1 cellular context compared by ENCODE assay signal in the genomic region with DNA sequence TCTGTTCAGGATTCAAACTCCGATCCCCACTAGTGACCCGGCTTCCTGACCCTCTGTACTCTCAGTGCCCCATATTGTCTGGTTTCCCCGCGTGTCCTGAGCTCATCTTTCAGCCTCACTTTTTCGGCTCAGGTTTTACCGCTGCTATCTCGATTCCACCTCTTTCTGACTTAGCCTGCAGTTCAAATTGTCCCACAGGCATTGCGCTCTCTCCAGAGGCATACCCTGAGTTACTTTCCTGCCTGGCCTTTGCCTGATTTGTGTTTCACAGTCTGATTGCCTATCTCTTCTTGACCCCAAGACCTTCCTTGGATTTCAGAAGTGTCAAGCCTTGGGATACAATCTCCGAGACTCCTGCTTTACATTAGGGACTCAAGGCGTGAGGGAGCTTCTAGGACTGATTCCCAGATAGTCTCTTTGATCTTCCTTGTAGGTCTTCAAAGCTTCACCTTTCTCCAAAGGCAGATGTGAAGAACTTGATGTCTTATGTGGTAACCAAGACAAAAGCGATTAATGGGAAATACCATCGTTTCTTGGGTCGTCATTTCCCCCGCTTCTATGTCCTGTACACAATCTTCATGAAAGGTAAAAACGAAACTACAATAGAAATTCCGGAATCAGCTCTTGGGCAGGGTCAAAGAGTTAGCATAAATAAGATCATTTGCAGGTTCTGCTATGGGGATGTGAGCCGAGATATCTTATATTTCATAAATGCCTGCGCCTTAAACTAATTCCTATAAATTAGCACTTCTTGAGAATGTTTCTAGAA.
TF ChIP-seq lines count a peak whose summit lies in the region.

No MANE protein-coding gene starts in this region.

TF ChIP-seq in K562, 482 proteins besides CTCF, POLR2A, EP300 and RAD21:
- TF ChIP-seq SMAD4 (CRISPR knock-in tag; conservative IDR thresholded peaks at IDR 0.05), result 0 out of 2 replicates have a peak, but pooled peaks have one; percentile 19
- TF ChIP-seq HBP1 (CRISPR knock-in tag; IDR thresholded peaks at IDR 0.05), result 0 out of 2 replicates have a peak, but pooled peaks have one; percentile 47
- TF ChIP-seq, protein P1, sequence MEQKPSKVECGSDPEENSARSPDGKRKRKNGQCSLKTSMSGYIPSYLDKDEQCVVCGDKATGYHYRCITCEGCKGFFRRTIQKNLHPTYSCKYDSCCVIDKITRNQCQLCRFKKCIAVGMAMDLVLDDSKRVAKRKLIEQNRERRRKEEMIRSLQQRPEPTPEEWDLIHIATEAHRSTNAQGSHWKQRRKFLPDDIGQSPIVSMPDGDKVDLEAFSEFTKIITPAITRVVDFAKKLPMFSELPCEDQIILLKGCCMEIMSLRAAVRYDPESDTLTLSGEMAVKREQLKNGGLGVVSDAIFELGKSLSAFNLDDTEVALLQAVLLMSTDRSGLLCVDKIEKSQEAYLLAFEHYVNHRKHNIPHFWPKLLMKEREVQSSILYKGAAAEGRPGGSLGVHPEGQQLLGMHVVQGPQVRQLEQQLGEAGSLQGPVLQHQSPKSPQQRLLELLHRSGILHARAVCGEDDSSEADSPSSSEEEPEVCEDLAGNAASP (IDR thresholded peaks at IDR 0.05), result no peak
- TF ChIP-seq, protein P2, sequence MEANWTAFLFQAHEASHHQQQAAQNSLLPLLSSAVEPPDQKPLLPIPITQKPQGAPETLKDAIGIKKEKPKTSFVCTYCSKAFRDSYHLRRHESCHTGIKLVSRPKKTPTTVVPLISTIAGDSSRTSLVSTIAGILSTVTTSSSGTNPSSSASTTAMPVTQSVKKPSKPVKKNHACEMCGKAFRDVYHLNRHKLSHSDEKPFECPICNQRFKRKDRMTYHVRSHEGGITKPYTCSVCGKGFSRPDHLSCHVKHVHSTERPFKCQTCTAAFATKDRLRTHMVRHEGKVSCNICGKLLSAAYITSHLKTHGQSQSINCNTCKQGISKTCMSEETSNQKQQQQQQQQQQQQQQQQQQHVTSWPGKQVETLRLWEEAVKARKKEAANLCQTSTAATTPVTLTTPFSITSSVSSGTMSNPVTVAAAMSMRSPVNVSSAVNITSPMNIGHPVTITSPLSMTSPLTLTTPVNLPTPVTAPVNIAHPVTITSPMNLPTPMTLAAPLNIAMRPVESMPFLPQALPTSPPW (CRISPR knock-in tag; IDR thresholded peaks at IDR 0.05), result peak; percentile 7; the same call in 1 of the 2 replicates
- 0 out of 2 replicates have a peak, but pooled peaks have one; percentile 23 for TF ChIP-seq ELF4 (CRISPR knock-in tag; IDR thresholded peaks at IDR 0.05)
- no peak for TF ChIP-seq MAZ (CRISPR knock-in tag; conservative IDR thresholded peaks at IDR 0.05 in 1 of 2, IDR thresholded peaks at IDR 0.05 in 1 of 2)
- no peak for TF ChIP-seq ESRRA (IDR thresholded peaks at IDR 0.05; ENCODE audit: borderline replicate concordance, low read depth)
- TF ChIP-seq OTX1 (CRISPR knock-in tag; IDR thresholded peaks at IDR 0.05), result no peak
- no peak for TF ChIP-seq KDM5B (IDR thresholded peaks at IDR 0.05; ENCODE audit: insufficient replicate concordance, low read depth, low read length)
- 0 out of 2 replicates have a peak, but pooled peaks have one; percentile 27 for TF ChIP-seq ZNF134 (CRISPR knock-in tag; conservative IDR thresholded peaks at IDR 0.05)
- TF ChIP-seq NR2C2 (CRISPR knock-in tag; IDR thresholded peaks at IDR 0.05), result no peak
- peak; percentile 80 for TF ChIP-seq NR2C2 (tag; IDR thresholded peaks at IDR 0.05)
- TF ChIP-seq UBTF (IDR thresholded peaks at IDR 0.05; ENCODE audit: borderline replicate concordance in 1 of 2, low read depth in 2 of 2, low read length in 2 of 2), result 0 out of 4 replicates have a peak, but pooled peaks of 1 of the 2 experiments have one; percentile 31
- TF ChIP-seq, protein P3, sequence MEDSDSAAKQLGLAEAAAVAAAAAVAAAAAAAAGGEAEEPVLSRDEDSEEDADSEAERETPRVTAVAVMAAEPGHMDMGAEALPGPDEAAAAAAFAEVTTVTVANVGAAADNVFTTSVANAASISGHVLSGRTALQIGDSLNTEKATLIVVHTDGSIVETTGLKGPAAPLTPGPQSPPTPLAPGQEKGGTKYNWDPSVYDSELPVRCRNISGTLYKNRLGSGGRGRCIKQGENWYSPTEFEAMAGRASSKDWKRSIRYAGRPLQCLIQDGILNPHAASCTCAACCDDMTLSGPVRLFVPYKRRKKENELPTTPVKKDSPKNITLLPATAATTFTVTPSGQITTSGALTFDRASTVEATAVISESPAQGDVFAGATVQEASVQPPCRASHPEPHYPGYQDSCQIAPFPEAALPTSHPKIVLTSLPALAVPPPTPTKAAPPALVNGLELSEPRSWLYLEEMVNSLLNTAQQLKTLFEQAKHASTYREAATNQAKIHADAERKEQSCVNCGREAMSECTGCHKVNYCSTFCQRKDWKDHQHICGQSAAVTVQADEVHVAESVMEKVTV (CRISPR knock-in tag; IDR thresholded peaks at IDR 0.05), result 0 out of 2 replicates have a peak, but pooled peaks have one; percentile 7
- TF ChIP-seq BRD4 (IDR thresholded peaks at IDR 0.05), result 0 out of 2 replicates have a peak, but pooled peaks have one; percentile 11
- TF ChIP-seq AFF1 (IDR thresholded peaks at IDR 0.05; ENCODE audit: low read depth in 1 of 2, partially characterized antibody in 2 of 2), result peak in 1 of 2 experiments; percentile 25
- TF ChIP-seq, protein P4, sequence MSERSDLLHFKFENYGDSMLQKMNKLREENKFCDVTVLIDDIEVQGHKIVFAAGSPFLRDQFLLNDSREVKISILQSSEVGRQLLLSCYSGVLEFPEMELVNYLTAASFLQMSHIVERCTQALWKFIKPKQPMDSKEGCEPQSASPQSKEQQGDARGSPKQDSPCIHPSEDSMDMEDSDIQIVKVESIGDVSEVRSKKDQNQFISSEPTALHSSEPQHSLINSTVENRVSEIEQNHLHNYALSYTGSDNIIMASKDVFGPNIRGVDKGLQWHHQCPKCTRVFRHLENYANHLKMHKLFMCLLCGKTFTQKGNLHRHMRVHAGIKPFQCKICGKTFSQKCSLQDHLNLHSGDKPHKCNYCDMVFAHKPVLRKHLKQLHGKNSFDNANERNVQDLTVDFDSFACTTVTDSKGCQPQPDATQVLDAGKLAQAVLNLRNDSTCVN (CRISPR knock-in tag; IDR thresholded peaks at IDR 0.05), result 0 out of 2 replicates have a peak, but pooled peaks have one; percentile 36
- TF ChIP-seq ZNF12 (CRISPR knock-in tag; IDR thresholded peaks at IDR 0.05), result no peak
- 0 out of 2 replicates have a peak, but pooled peaks have one; percentile 44 for TF ChIP-seq ZNF695 (CRISPR knock-in tag; IDR thresholded peaks at IDR 0.05)
- TF ChIP-seq TARDBP (IDR thresholded peaks at IDR 0.05), result no peak
- TF ChIP-seq NFYB (IDR thresholded peaks at IDR 0.05; ENCODE audit: extremely low read depth, insufficient read length), result no peak
- no peak for TF ChIP-seq FOXK1 (CRISPR knock-in tag; IDR thresholded peaks at IDR 0.05; ENCODE audit: borderline replicate concordance)
- TF ChIP-seq, protein P5, sequence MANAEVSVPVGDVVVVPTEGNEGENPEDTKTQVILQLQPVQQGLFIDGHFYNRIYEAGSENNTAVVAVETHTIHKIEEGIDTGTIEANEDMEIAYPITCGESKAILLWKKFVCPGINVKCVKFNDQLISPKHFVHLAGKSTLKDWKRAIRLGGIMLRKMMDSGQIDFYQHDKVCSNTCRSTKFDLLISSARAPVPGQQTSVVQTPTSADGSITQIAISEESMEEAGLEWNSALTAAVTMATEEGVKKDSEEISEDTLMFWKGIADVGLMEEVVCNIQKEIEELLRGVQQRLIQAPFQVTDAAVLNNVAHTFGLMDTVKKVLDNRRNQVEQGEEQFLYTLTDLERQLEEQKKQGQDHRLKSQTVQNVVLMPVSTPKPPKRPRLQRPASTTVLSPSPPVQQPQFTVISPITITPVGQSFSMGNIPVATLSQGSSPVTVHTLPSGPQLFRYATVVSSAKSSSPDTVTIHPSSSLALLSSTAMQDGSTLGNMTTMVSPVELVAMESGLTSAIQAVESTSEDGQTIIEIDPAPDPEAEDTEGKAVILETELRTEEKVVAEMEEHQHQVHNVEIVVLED (CRISPR knock-in tag; IDR thresholded peaks at IDR 0.05), result no peak
- no peak for TF ChIP-seq NELFE (IDR thresholded peaks at IDR 0.05; ENCODE audit: insufficient read depth, insufficient read length)
- no peak for TF ChIP-seq ZC3H11A (IDR thresholded peaks at IDR 0.05; ENCODE audit: low read depth, low read length)
- TF ChIP-seq BCLAF1 (IDR thresholded peaks at IDR 0.05; ENCODE audit: borderline replicate concordance in 1 of 2, control insufficient read depth in 1 of 2, low read depth in 2 of 2, low read length in 1 of 2), result peak in 1 of 2 experiments; percentile 32; a peak in 1 of 4 replicates
- 0 out of 2 replicates have a peak, but pooled peaks have one; percentile 31 for TF ChIP-seq LEF1 (IDR thresholded peaks at IDR 0.05)
- peak; percentile 68 for TF ChIP-seq CHD1 (IDR thresholded peaks at IDR 0.05; ENCODE audit: low read length)
- TF ChIP-seq BACH1 (tag; IDR thresholded peaks at IDR 0.05), result no peak
- peak in 1 of 2 experiments; percentile 14; a peak in 1 of 4 replicates for TF ChIP-seq TEAD1 (CRISPR knock-in tag; IDR thresholded peaks at IDR 0.05)
- 0 out of 4 replicates have a peak, but pooled peaks of 1 of the 2 experiments have one; percentile 17 for TF ChIP-seq ARNT (IDR thresholded peaks at IDR 0.05)
- TF ChIP-seq KLF16 (IDR thresholded peaks at IDR 0.05), result no peak
- no peak for TF ChIP-seq ZNF699 (CRISPR knock-in tag; IDR thresholded peaks at IDR 0.05; ENCODE audit: insufficient replicate concordance)
- no peak for TF ChIP-seq GATAD2A (IDR thresholded peaks at IDR 0.05)
- no peak for TF ChIP-seq GATA2 (CRISPR knock-in tag; IDR thresholded peaks at IDR 0.05)
- TF ChIP-seq SIX5 (IDR thresholded peaks at IDR 0.05; ENCODE audit: borderline replicate concordance in 1 of 2, insufficient read depth in 1 of 2, low read depth in 1 of 2, low read length in 2 of 2), result 0 out of 4 replicates have a peak, but pooled peaks of 1 of the 2 experiments have one; percentile 1
- 0 out of 2 replicates have a peak, but pooled peaks have one; percentile 36 for TF ChIP-seq DPF2 (IDR thresholded peaks at IDR 0.05)
- no peak for TF ChIP-seq CSDE1 (IDR thresholded peaks at IDR 0.05)
